ENCODE assay signal across 11 cellular contexts in the genomic region with DNA sequence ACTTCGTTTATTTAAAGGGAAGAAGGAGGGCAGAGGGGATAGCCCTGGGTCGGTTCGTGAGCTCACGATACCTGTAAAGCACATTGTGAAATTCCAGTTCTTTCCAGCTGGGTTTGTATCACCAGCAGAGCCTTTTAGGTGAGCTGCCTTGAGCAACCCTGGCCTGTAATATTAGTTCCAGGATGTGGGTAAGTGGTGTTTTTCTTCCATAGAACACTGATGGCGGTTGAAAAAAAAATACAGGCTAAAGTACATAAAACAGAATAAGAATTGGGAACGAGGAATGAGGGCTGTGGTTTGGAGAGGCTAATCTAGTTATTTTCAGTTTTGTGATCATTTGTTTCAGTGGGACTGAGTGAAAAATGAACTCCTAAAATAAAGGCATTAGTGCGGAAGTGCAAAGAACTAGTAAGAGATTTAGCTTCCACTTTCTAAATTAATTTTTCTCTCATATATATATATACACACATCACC. TPM values are rescaled to one million over a fixed set of nuclear protein-coding genes. Genes with fewer than 3 reads are reported as not detected.
DNase-seq lines count a peak whose midpoint lies in the region; ATAC-seq, FAIRE-seq and TF ChIP-seq lines count a peak whose summit lies in the region.
"Had no signal": no experiment of that assay in that cellular context is flagged by ENCODE, and none has a peak within 500 bp of the region (broad histone marks: within the 10 kb centered on the region; RNA-seq: fewer than 3 reads in every experiment).

No MANE protein-coding gene starts in this region.

- no peak for TF ChIP-seq POLR2A in esophagus squamous epithelium (IDR thresholded peaks at IDR 0.05)

- H3K36me3 ChIP-seq in esophagus squamous epithelium, result no peaks in the 10 kb centered on the region
- H3K36me3 ChIP-seq: colonic mucosa, esophagus muscularis mucosa had no signal

- H3K4me3 Mint-ChIP-seq in activated T-helper 17 cell treated with anti-CD3 and anti-CD28 coated beads, Interleukin-2, amount 50 U/mL, for 72 hours, result peak overlapping the region; percentile 47
- H3K4me3 Mint-ChIP-seq: GM23338 had no signal

- no peaks in the 10 kb centered on the region for H3K9me3 ChIP-seq in esophagus squamous epithelium
- H3K9me3 ChIP-seq: colonic mucosa, esophagus muscularis mucosa had no signal

- H3K4me1 ChIP-seq in esophagus squamous epithelium, result peaks cover 0 to under 1% (median 0%) of the 10 kb centered on the region in 3 donors
- H3K4me1 ChIP-seq: colonic mucosa, esophagus muscularis mucosa had no signal

- H3K36me3 Mint-ChIP-seq in activated naive CD4-positive, alpha-beta T cell treated with anti-CD3 and anti-CD28 coated beads, Interleukin-2, amount 50 U/mL, for 72 hours, result peaks cover 6 to 13% of the 10 kb centered on the region in 2 donors
- peaks cover 8% of the 10 kb centered on the region for H3K36me3 Mint-ChIP-seq in activated T-helper 17 cell treated with anti-CD3 and anti-CD28 coated beads, Interleukin-2, amount 50 U/mL, for 72 hours (ENCODE audit: low read depth)

- peaks cover 45% of the 10 kb centered on the region for H3K4me1 Mint-ChIP-seq in activated T-helper 17 cell treated with anti-CD3 and anti-CD28 coated beads, Interleukin-2, amount 50 U/mL, for 72 hours

- FAIRE-seq in GM19239 (lab: Jason Lieb, UNC), result no peak

- no peak overlapping the region for H3K27ac ChIP-seq in esophagus squamous epithelium
- H3K27ac ChIP-seq: colonic mucosa, esophagus muscularis mucosa had no signal

- TF ChIP-seq CTCF in esophagus squamous epithelium (IDR thresholded peaks at IDR 0.05), result no peak

- peaks cover 0 to 15% (median 0%) of the 10 kb centered on the region in 4 donors for H3K27me3 ChIP-seq in esophagus squamous epithelium
- H3K27me3 ChIP-seq: colonic mucosa had no signal

- no peaks in the 10 kb centered on the region for H3K27me3 Mint-ChIP-seq in activated T-helper 17 cell treated with anti-CD3 and anti-CD28 coated beads, Interleukin-2, amount 50 U/mL, for 72 hours

- DNase-seq in activated naive CD4-positive, alpha-beta T cell treated with anti-CD3 and anti-CD28 coated beads, Interleukin-2, amount 50 U/mL, for 72 hours (ENCODE audit: low spot score in 2 of 2), result no peak
- DNase-seq in activated naive CD4-positive, alpha-beta T cell treated with anti-CD3 and anti-CD28 coated beads, Interleukin-2, amount 50 U/mL, for 16 hours, result no peak
- DNase-seq in iris pigment epithelial cell (ENCODE audit: low read depth), result peak; percentile 37
- no peak for DNase-seq in stimulated activated CD8-positive, alpha-beta memory T cell treated with anti-CD3 and anti-CD28 coated beads, Interleukin-4, amount 100 ng/mL, for 48 hours
- no peak for DNase-seq in esophagus squamous epithelium (lab: John Stamatoyannopoulos, UW)
- no peak for DNase-seq in GM19239 (ENCODE audit: insufficient read length, low spot score)
- DNase-seq: colonic mucosa had no signal

- peak; percentile 51 to 66 for ATAC-seq in activated naive CD4-positive, alpha-beta T cell treated with anti-CD3 and anti-CD28 coated beads, Interleukin-2, amount 50 U/mL, for 72 hours
- peak; percentile 76 for ATAC-seq in activated T-helper 17 cell treated with anti-CD3 and anti-CD28 coated beads, Interleukin-2, amount 50 U/mL, for 72 hours (replicated peaks)
- no peak for ATAC-seq in HG02763 (IDR thresholded peaks at IDR 0.05; ENCODE audit: unreplicated experiment)
- ATAC-seq: GM23338 had no signal

- H3K9me3 Mint-ChIP-seq in activated naive CD4-positive, alpha-beta T cell treated with anti-CD3 and anti-CD28 coated beads, Interleukin-2, amount 50 U/mL, for 72 hours, result peaks cover 0 to 4% of the 10 kb centered on the region in 2 donors
- H3K9me3 Mint-ChIP-seq in activated T-helper 17 cell treated with anti-CD3 and anti-CD28 coated beads, Interleukin-2, amount 50 U/mL, for 72 hours, result no peaks in the 10 kb centered on the region
- H3K9me3 Mint-ChIP-seq: GM23338 had no signal

- no peak overlapping the region for H3K4me3 ChIP-seq in esophagus squamous epithelium
- H3K4me3 ChIP-seq: colonic mucosa, esophagus muscularis mucosa, GM23338 had no signal

- intact Hi-C loops in esophagus squamous epithelium (cut with DNase I), result no loop called here

- peak overlapping the region in 1 of 2 donors; percentile 21 for H3K27ac Mint-ChIP-seq in activated naive CD4-positive, alpha-beta T cell treated with anti-CD3 and anti-CD28 coated beads, Interleukin-2, amount 50 U/mL, for 72 hours
- peak overlapping the region; percentile 37 for H3K27ac Mint-ChIP-seq in activated T-helper 17 cell treated with anti-CD3 and anti-CD28 coated beads, Interleukin-2, amount 50 U/mL, for 72 hours
- H3K27ac Mint-ChIP-seq: GM23338 had no signal

- 56 to 68% methylated on average over 7 of the region's 7 CpGs for WGBS in esophagus squamous epithelium, 2 donors

RNA-seq across cellular contexts. Expression of gene HS3ST3B1, which starts 20.6 kb away (rescaled TPM):
- 1 to 10 TPM; 5.0 to 6.5 TPM for total RNA-seq in activated naive CD4-positive, alpha-beta T cell treated with anti-CD3 and anti-CD28 coated beads, Interleukin-2, amount 50 U/mL, for 72 hours
- total RNA-seq in activated T-helper 17 cell treated with anti-CD3 and anti-CD28 coated beads, Interleukin-2, amount 50 U/mL, for 72 hours, result 10 to 100 TPM; 10.7 to 14.5 TPM
- total RNA-seq in esophagus squamous epithelium, result 1 to 10 TPM; 5.6 to 7.6 (median 6.4) TPM
